24 cellular contexts compared by ENCODE assay signal in the genomic region with DNA sequence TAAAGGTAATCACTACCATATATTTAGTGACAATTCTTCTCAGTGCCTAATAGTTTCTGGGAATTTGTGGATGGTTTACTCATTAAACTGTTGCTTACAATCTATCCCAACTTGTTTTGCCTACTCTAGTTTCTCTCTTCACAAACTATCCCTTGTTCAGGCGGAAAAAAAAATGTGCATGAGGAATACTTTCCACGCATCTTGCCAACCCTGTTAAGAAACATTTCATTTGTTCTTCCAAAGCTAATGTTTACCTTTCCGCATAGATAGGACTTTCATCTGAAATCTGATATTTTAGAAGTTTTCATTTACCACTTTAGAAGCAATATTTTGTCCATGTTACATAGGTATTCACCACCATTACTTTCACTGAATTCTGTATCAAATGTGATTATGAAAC.
DNase-seq lines count a peak whose midpoint lies in the region; ATAC-seq, FAIRE-seq and TF ChIP-seq lines count a peak whose summit lies in the region.
"Had no signal": no experiment of that assay in that cellular context is flagged by ENCODE, and none has a peak within 500 bp of the region (broad histone marks: within the 10 kb centered on the region; RNA-seq: fewer than 3 reads in every experiment).

No MANE protein-coding gene starts in this region.

- TF ChIP-seq CTCF in Calu3 (IDR thresholded peaks at IDR 0.05; ENCODE audit: unreplicated experiment), result no peak
- TF ChIP-seq CTCF in HepG2 (CRISPR knock-in tag; IDR thresholded peaks at IDR 0.05), result no peak

- H3K4me1 Mint-ChIP-seq in Calu3 (ENCODE audit: low read depth, unreplicated experiment), result peaks cover 62% of the 10 kb centered on the region
- H3K4me1 Mint-ChIP-seq: CD4-positive, CD25-positive, alpha-beta regulatory T cell had no signal

- H3K9me3 Mint-ChIP-seq in Calu3 (ENCODE audit: low read depth, unreplicated experiment), result peaks cover 11% of the 10 kb centered on the region

- peak; percentile 30 for FAIRE-seq in HepG2 (lab: Jason Lieb, UNC)
- FAIRE-seq: A204.1, G401.6, H1, RCC 7860 had no signal

- H3K27ac Mint-ChIP-seq in Calu3 (ENCODE audit: unreplicated experiment), result peak overlapping the region; percentile 39
- H3K27ac Mint-ChIP-seq: CD4-positive, CD25-positive, alpha-beta regulatory T cell had no signal

- ATAC-seq in HepG2, result peak; percentile 84
- ATAC-seq in HG02852 (IDR thresholded peaks at IDR 0.05; ENCODE audit: unreplicated experiment), result no peak
- ATAC-seq in activated CD4-positive, CD25-positive, alpha-beta regulatory T cell treated with anti-CD3 and anti-CD28 coated beads, Interleukin-2, amount 50 U/mL, for 24 hours, result no peak
- ATAC-seq in GM21381 (IDR thresholded peaks at IDR 0.05; ENCODE audit: unreplicated experiment), result no peak

- TF ChIP-seq EP300 in HepG2 (IDR thresholded peaks at IDR 0.05; ENCODE audit: low read depth in 2 of 2, low read length in 2 of 2), result peak in 1 of 2 experiments; percentile 92; a peak in 2 of 4 replicates
- no peak for TF ChIP-seq EP300 in HepG2 (CRISPR knock-in tag; IDR thresholded peaks at IDR 0.05; ENCODE audit: borderline replicate concordance)

- H3K9ac ChIP-seq in HepG2 (ENCODE audit: insufficient read depth, low read depth, low read length), result 0 out of 2 replicates have a peak overlapping the region, but pooled peaks have one; percentile 5
- H3K9ac ChIP-seq: BLaER1, KMS-11 had no signal

- no peaks in the 10 kb centered on the region for H3K79me2 ChIP-seq in HepG2 (ENCODE audit: insufficient read depth, low read length)

- BruUV-seq in Calu3 (replicated peaks; lab: Mats Ljungman, UMichigan) (no TSS peak), HepG2 (replicated peaks; lab: Mats Ljungman, UMichigan) (no TSS peak)

- intact Hi-C loops in Calu3 (cut with micrococcal nuclease; ENCODE audit: unreplicated experiment) (loop anchor here (1.0 to 5.0 kb wide), 2 partner anchors 20 to 34 kb away; no protein-coding TSS in a partner anchor), HepG2 (cut with micrococcal nuclease; ENCODE audit: unreplicated experiment) (no loop called here)

- DNase-seq in Calu3 (peak; percentile 43), dermis microvascular lymphatic vessel endothelial cell (ENCODE audit: low read depth in 2 of 2) (peak; percentile 39 to 86), HepG2 (ENCODE audit: low spot score) (peak; percentile 92), renal cortical epithelial cell (ENCODE audit: low read depth) (peak; percentile 63)
- DNase-seq in stimulated activated CD4-positive, alpha-beta T cell treated with anti-CD3 and anti-CD28 coated beads, Interleukin-15, amount 100 ng/mL, for 24 hours, result no peak
- DNase-seq: CD4-positive, CD25-positive, alpha-beta regulatory T cell; DMS53; HCEC 1CT; IMR-90; MM.1S; NCI-H2029; NCI-H446; NCI-H524 treated with DMSO at 0.1 percent for 48 hours; NCI-H774; SJCRH30 had no signal

- in situ Hi-C loops in HepG2 (cut with HindIII; ENCODE audit: extremely low pct_ligation_motif_present, low pct_unique_long_range_greater_than_20kb), result no loop called here

- CTCF ChIA-PET in Calu3 (lab: Charles Lee), result no interaction called here
- CTCF ChIA-PET in HepG2 (lab: Yijun Ruan, JAX; ENCODE audit: low intra/inter-chr PET ratio, low total read pairs), result no interaction called here

- peak overlapping the region; percentile 75 for H3K27ac ChIP-seq in HepG2 (ENCODE audit: extremely low read length, insufficient read depth, low read length)
- H3K27ac ChIP-seq: BLaER1, KMS-11, SJCRH30 had no signal

- H3K9me3 ChIP-seq in HepG2 (ENCODE audit: low read length), result 0 out of 2 replicates have a peak, but pooled peaks cover 3% of the 10 kb centered on the region
- H3K9me3 ChIP-seq: BLaER1, SJCRH30 had no signal

- POLR2A ChIA-PET in HepG2 (lab: Yijun Ruan, JAX), result no interaction called here

- H3K4me1 ChIP-seq in HepG2 (ENCODE audit: insufficient read depth, low read length), result peaks cover 87% of the 10 kb centered on the region
- H3K4me1 ChIP-seq: BLaER1, SJCRH30 had no signal

- no peak overlapping the region for H3K4me3 Mint-ChIP-seq in Calu3 (ENCODE audit: low read depth, unreplicated experiment)
- H3K4me3 Mint-ChIP-seq: CD4-positive, CD25-positive, alpha-beta regulatory T cell had no signal

- H3K27me3 ChIP-seq in HepG2 (ENCODE audit: control insufficient read depth in 1 of 2, insufficient read depth in 2 of 2, low read length in 2 of 2), result no peaks in the 10 kb centered on the region
- H3K27me3 ChIP-seq: BLaER1, SJCRH30 had no signal

- H3K27me3 Mint-ChIP-seq in Calu3 (ENCODE audit: unreplicated experiment), result no peaks in the 10 kb centered on the region

- H3K36me3 Mint-ChIP-seq in Calu3 (ENCODE audit: insufficient read depth, unreplicated experiment), result peaks cover 5% of the 10 kb centered on the region
- H3K36me3 Mint-ChIP-seq: CD4-positive, CD25-positive, alpha-beta regulatory T cell had no signal

- 13% methylated on average over 3 of the region's 3 CpGs for whole genome bisulfite sequencing in HepG2 (ENCODE audit: low lambda C conversion rate)

- no peaks in the 10 kb centered on the region for H3K36me3 ChIP-seq in HepG2 (replicated peaks in 1 of 2; ENCODE audit: control insufficient read depth in 1 of 2, insufficient read depth in 2 of 2, low read length in 2 of 2)
- H3K36me3 ChIP-seq: BLaER1, SJCRH30 had no signal

- no peak for TF ChIP-seq POLR2A in HepG2 (IDR thresholded peaks at IDR 0.05; ENCODE audit: insufficient read depth in 1 of 2, low read depth in 2 of 2, low read length in 2 of 2)

- TF ChIP-seq RAD21 in HepG2 (CRISPR knock-in tag; IDR thresholded peaks at IDR 0.05), result no peak

- H3K4me3 ChIP-seq in HepG2 (replicated peaks in 1 of 3; ENCODE audit: insufficient read depth in 1 of 3, low read depth in 2 of 3, low read length in 3 of 3), result no peak overlapping the region
- H3K4me3 ChIP-seq: BLaER1, SJCRH30 had no signal

- H4K20me1 ChIP-seq in HepG2 (ENCODE audit: insufficient read depth, low read length), result no peaks in the 10 kb centered on the region
- H4K20me1 ChIP-seq: BLaER1 had no signal

- peak overlapping the region; percentile 50 for H3K4me2 ChIP-seq in HepG2 (ENCODE audit: low read depth, low read length)
- H3K4me2 ChIP-seq: BLaER1, KMS-11 had no signal

- no peak overlapping the region for H2AFZ ChIP-seq in HepG2 (ENCODE audit: low read length)

TF ChIP-seq in HepG2, 621 proteins besides CTCF, POLR2A, EP300 and RAD21 (continues in another document):
- TF ChIP-seq GATAD1 (CRISPR knock-in tag; IDR thresholded peaks at IDR 0.05), result no peak
- no peak for TF ChIP-seq NKX3-1 (CRISPR knock-in tag; IDR thresholded peaks at IDR 0.05)
- TF ChIP-seq ZFP41 (CRISPR knock-in tag; IDR thresholded peaks at IDR 0.05; ENCODE audit: borderline replicate concordance), result no peak
- TF ChIP-seq ZNF503 (CRISPR knock-in tag; IDR thresholded peaks at IDR 0.05), result 0 out of 2 replicates have a peak, but pooled peaks have one; percentile 47
- peak; percentile 67 for TF ChIP-seq BCL6 (CRISPR knock-in tag; IDR thresholded peaks at IDR 0.05)
- TF ChIP-seq, protein P1, sequence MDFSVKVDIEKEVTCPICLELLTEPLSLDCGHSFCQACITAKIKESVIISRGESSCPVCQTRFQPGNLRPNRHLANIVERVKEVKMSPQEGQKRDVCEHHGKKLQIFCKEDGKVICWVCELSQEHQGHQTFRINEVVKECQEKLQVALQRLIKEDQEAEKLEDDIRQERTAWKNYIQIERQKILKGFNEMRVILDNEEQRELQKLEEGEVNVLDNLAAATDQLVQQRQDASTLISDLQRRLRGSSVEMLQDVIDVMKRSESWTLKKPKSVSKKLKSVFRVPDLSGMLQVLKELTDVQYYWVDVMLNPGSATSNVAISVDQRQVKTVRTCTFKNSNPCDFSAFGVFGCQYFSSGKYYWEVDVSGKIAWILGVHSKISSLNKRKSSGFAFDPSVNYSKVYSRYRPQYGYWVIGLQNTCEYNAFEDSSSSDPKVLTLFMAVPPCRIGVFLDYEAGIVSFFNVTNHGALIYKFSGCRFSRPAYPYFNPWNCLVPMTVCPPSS (IDR thresholded peaks at IDR 0.05), result no peak
- TF ChIP-seq CHCHD3 (CRISPR knock-in tag; IDR thresholded peaks at IDR 0.05), result no peak
- TF ChIP-seq NFE2L2 (IDR thresholded peaks at IDR 0.05; ENCODE audit: low read length), result no peak
